In genomic region chr7:35906191-35906908, GRCh38 we compare ENCODE assay signal across 8 cellular contexts.
DNase-seq lines count a peak whose midpoint lies in the region; ATAC-seq and TF ChIP-seq lines count a peak whose summit lies in the region.

No MANE protein-coding gene starts in this region.

- H3K27me3 ChIP-seq in layer of hippocampus (ENCODE audit: control insufficient read depth, insufficient read depth, low read length), result no peaks in the 10 kb centered on the region

- H3K4me3 ChIP-seq in AG09309 (ENCODE audit: control insufficient read depth, low read depth, low read length), result no peak overlapping the region

- TF ChIP-seq CTCF in AG09309 (IDR thresholded peaks at IDR 0.05; ENCODE audit: control insufficient read depth, insufficient read depth, low read depth, low read length, missing control alignments), result peak; percentile 89

- DNase-seq in AG09309 (ENCODE audit: low read depth) (peak; percentile 46), NCI-H446 treated with DMSO at 0.1 percent for 48 hours (lab: John Stamatoyannopoulos, UW) (peak; percentile 47), cerebellum (ENCODE audit: low spot score) (peak; percentile 59)
- peak; percentile 42 for DNase-seq in activated CD4-positive, CD25-positive, alpha-beta regulatory T cell treated with anti-CD3 and anti-CD28 coated beads, Interleukin-2, amount 50 U/mL, for 72 hours
- peak; percentile 22 to 41 for DNase-seq in stimulated activated CD4-positive, alpha-beta T cell treated with anti-CD3 and anti-CD28 coated beads, Interleukin-4, amount 100 ng/mL, for 48 hours (ENCODE audit: low read depth in 2 of 2)

- ATAC-seq in GM18873 (IDR thresholded peaks at IDR 0.05; ENCODE audit: low FRiP score, unreplicated experiment) (peak; percentile 65), HG03280 (IDR thresholded peaks at IDR 0.05; ENCODE audit: unreplicated experiment) (peak; percentile 85)

- H3K27ac ChIP-seq in layer of hippocampus (ENCODE audit: low read depth, low read length), result peak overlapping the region; percentile 58
